7 cellular contexts compared by ENCODE assay signal in genomic region chr3:67642190-67642589, GRCh38.
"Had no signal": no experiment of that assay in that cellular context is flagged by ENCODE, and none has a peak within 500 bp of the region (broad histone marks: within the 10 kb centered on the region; RNA-seq: fewer than 3 reads in every experiment).

No MANE protein-coding gene starts in this region.

- H3K4me3 ChIP-seq: GM23338, K562 had no signal

- H3K27ac Mint-ChIP-seq: GM23338, H9 had no signal

- H3K27ac ChIP-seq: HL-60 had no signal

- ATAC-seq: GM23338, K562 had no signal

- DNase-seq: H9, HCEC 1CT, IMR-90, KG1 had no signal

- H3K9me3 Mint-ChIP-seq: GM23338, H9 had no signal

- H3K4me3 Mint-ChIP-seq: GM23338, H9 had no signal

- H3K4me1 Mint-ChIP-seq: H9 had no signal
